In the genomic region with DNA sequence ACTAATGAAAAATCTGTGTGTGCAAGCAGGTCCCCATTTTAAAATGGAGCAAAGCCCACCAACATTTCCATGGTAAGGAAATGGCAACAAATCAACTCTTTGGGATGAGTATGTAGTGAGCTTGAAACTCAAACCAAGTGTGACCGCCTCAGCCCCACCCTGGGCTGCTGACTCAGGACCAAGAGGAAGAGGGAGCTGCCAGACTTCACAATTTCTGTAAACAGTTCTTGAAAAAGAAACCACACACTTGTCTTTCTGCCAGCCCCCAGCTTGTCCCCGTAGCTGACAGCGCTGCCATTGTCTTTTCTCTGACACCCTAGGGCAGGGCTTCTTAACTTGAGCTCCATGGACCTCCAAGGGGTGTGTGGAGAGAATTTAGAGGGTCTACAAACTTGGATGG, we compare ENCODE assay signal across 9 cellular contexts. TPM values are rescaled to one million over a fixed set of nuclear protein-coding genes. Genes with fewer than 3 reads are reported as not detected.
DNase-seq lines count a peak whose midpoint lies in the region; ATAC-seq and TF ChIP-seq lines count a peak whose summit lies in the region.
"Had no signal": no experiment of that assay in that cellular context is flagged by ENCODE, and none has a peak within 500 bp of the region (broad histone marks: within the 10 kb centered on the region; RNA-seq: fewer than 3 reads in every experiment).

No MANE protein-coding gene starts in this region.

- H3K4me3 ChIP-seq in IMR-90 (ENCODE audit: insufficient read depth, low read depth, low read length) = no peak overlapping the region

- no peak overlapping the region for H2AK9ac ChIP-seq in IMR-90 (replicated peaks; ENCODE audit: low read depth, low read length, poor library complexity)

- no peaks in the 10 kb centered on the region for H3K9me3 ChIP-seq in IMR-90 (ENCODE audit: control insufficient read depth, insufficient read depth, low read length)

- no peak overlapping the region for H2BK5ac ChIP-seq in IMR-90 (ENCODE audit: low read depth, low read length, poor library complexity, severe bottlenecking)

- no peak overlapping the region for H2AFZ ChIP-seq in IMR-90 (replicated peaks; ENCODE audit: low read length, poor library complexity)

- in situ Hi-C loops in IMR-90 (cut with MboI; ENCODE audit: low sequenced_read_pairs) = no loop called here

- H3K14ac ChIP-seq in IMR-90 (replicated peaks; ENCODE audit: low read depth, low read length) = no peak overlapping the region

- DNase-seq in SIG-M5 treated with dmso at 0.1 percent for 504 hours (lab: John Stamatoyannopoulos, UW; ENCODE audit: unreplicated experiment) = peak; percentile 36
- no peak for DNase-seq in SIG-M5 (lab: John Stamatoyannopoulos, UW)
- peak; percentile 75 for DNase-seq in IMR-90
- DNase-seq in activated effector memory CD4-positive, alpha-beta T cell treated with Interleukin-2 at 50 U/mL for 16 hours = peak; percentile 47
- peak; percentile 72 for DNase-seq in left cardiac atrium
- DNase-seq in stimulated activated CD8-positive, alpha-beta memory T cell treated with anti-CD3 and anti-CD28 coated beads, Interleukin-4, amount 100 ng/mL, for 48 hours = peak; percentile 47
- no peak for DNase-seq in GM10266 (ENCODE audit: extremely low spot score)
- no peak for DNase-seq in retina
- DNase-seq: DND-41 had no signal

- WGBS in IMR-90 (ENCODE audit: extremely low coverage in 2 of 2, insufficient read length in 1 of 2), 2 experiments = no CpG with 5 or more reads among the region's 3 CpGs

- H4K5ac ChIP-seq in IMR-90 (ENCODE audit: low read depth, low read length) = no peak overlapping the region

- H3K36me3 ChIP-seq in IMR-90 (ENCODE audit: control insufficient read depth, insufficient read depth, low read length) = no peaks in the 10 kb centered on the region

- no peaks in the 10 kb centered on the region for H3K79me1 ChIP-seq in IMR-90 (ENCODE audit: low read depth in 1 of 2, low read length in 2 of 2)

- peaks cover 7% of the 10 kb centered on the region; the same call in 1 of the 2 replicates for H3K4me1 ChIP-seq in IMR-90 (ENCODE audit: control insufficient read depth, insufficient read depth, low read length)

- no peak overlapping the region for H2BK120ac ChIP-seq in IMR-90 (ENCODE audit: low read depth, low read length)

- H2BK20ac ChIP-seq in IMR-90 (ENCODE audit: low read depth, low read length) = no peak overlapping the region

- H2AK5ac ChIP-seq in IMR-90 (ENCODE audit: low read depth, low read length) = no peak overlapping the region

- H3K56ac ChIP-seq in IMR-90 (ENCODE audit: extremely low read depth, insufficient read depth, low read length) = no peak overlapping the region

- no TSS peak for BruUV-seq in IMR-90 (replicated peaks; lab: Mats Ljungman, UMichigan)

- ATAC-seq in IMR-90 (ENCODE audit: low read depth) = peak; percentile 80
- ATAC-seq in left cardiac atrium = peak; percentile 79 to 80

- dilution Hi-C loops in IMR-90 (cut with HindIII; ENCODE audit: low sequenced_read_pairs, unreplicated experiment) = no loop called here

- H4K20me1 ChIP-seq in IMR-90 (ENCODE audit: insufficient read depth, low read length) = no peaks in the 10 kb centered on the region

- CTCF ChIA-PET in IMR-90 (lab: Yijun Ruan, JAX) = interaction anchor here (1.0 kb wide), 1 partner anchor 60 kb away, joined by 3 read pairs; a partner anchor contains a TSS

- H3K27me3 ChIP-seq in IMR-90 (ENCODE audit: control insufficient read depth, insufficient read depth, low read length) = peaks cover 48% of the 10 kb centered on the region

- H3K4ac ChIP-seq in IMR-90 (ENCODE audit: low read depth, low read length) = no peak overlapping the region

- H3K9ac ChIP-seq in IMR-90 (ENCODE audit: low read depth, low read length) = no peak overlapping the region

- H3K23ac ChIP-seq in IMR-90 (ENCODE audit: low read depth, low read length) = no peak overlapping the region

- H2BK15ac ChIP-seq in IMR-90 (ENCODE audit: low read depth, low read length) = no peak overlapping the region

- H3K9me1 ChIP-seq in IMR-90 (ENCODE audit: insufficient read depth, low read length) = no peaks in the 10 kb centered on the region

- H3K18ac ChIP-seq in IMR-90 (ENCODE audit: low read depth, low read length) = no peak overlapping the region

- no peak for TF ChIP-seq RAD21 in IMR-90 (IDR thresholded peaks at IDR 0.05; ENCODE audit: low read length)

- TF ChIP-seq POLR2A in IMR-90 (IDR thresholded peaks at IDR 0.05; ENCODE audit: low read depth, low read length) = no peak

- no peak overlapping the region for H4K91ac ChIP-seq in IMR-90 (ENCODE audit: insufficient read depth, low read depth, low read length)

- no peak for TF ChIP-seq CTCF in IMR-90 (conservative IDR thresholded peaks at IDR 0.05; ENCODE audit: low read depth, low read length)
- TF ChIP-seq CTCF in GM10266 (IDR thresholded peaks at IDR 0.05; ENCODE audit: control insufficient read depth, insufficient read depth, low read depth, missing control alignments) = no peak

- POLR2A ChIA-PET in IMR-90 (lab: Charles Lee; ENCODE audit: unreplicated experiment) = no interaction called here

- H3K4me2 ChIP-seq in IMR-90 (ENCODE audit: low read depth, low read length) = peak overlapping the region; percentile 41; the same call in 1 of the 2 replicates

- H4K8ac ChIP-seq in IMR-90 (ENCODE audit: low read depth in 2 of 2, low read length in 2 of 2) = no peak overlapping the region

- H3K27ac ChIP-seq in IMR-90 (ENCODE audit: insufficient read depth, low read length) = no peak overlapping the region

- intact Hi-C loops in IMR-90 (cut with micrococcal nuclease) = no loop called here
- intact Hi-C loops in left cardiac atrium (cut with DNase I) = loop anchor here in 1 of 2 donors (5.0 kb wide), 1 partner anchor 99 kb away; no protein-coding TSS in a partner anchor

TF ChIP-seq in IMR-90, 13 proteins besides CTCF, POLR2A, EP300 and RAD21:
- TF ChIP-seq BHLHE40 (IDR thresholded peaks at IDR 0.05; ENCODE audit: low read depth, low read length) = no peak
- TF ChIP-seq FOS (IDR thresholded peaks at IDR 0.05; ENCODE audit: low read depth, low read length) = no peak
- TF ChIP-seq RCOR1 (IDR thresholded peaks at IDR 0.05; ENCODE audit: insufficient replicate concordance, low read length) = no peak
- TF ChIP-seq NFE2L2 (IDR thresholded peaks at IDR 0.05; ENCODE audit: low read depth, low read length) = no peak
- TF ChIP-seq MAFK (IDR thresholded peaks at IDR 0.05; ENCODE audit: low read depth, low read length) = peak; percentile 48
- TF ChIP-seq RFX5 (IDR thresholded peaks at IDR 0.05; ENCODE audit: low read depth, low read length) = no peak
TF ChIP-seq in IMR-90: peak in this region for 1.

RNA-seq across cellular contexts. Expression of a gene that starts 10.3 kb away (rescaled TPM):
- total RNA-seq in IMR-90 (2012; rRNA removed) (0.56 and 0.90 TPM in 2 replicates), left cardiac atrium (1 to 10 TPM; 2.7 to 3.9 TPM)
- 1.9 and 2.5 TPM in 2 replicates for polyA plus RNA-seq in IMR-90 (2012; rRNA removed)
- polyA plus RNA-seq in IMR-90 (2012; cell fraction: cytosol; rRNA removed) = 1.2 and 1.6 TPM in 2 replicates
- 4.5 and 6.5 TPM in 2 replicates for polyA plus RNA-seq in IMR-90 (2012; cell fraction: nucleus; rRNA removed; ENCODE audit: low replicate concordance)

Comparison
In these comparisons a context has a peak if more than half of its experiments do, and no peak if none do; other contexts are left out.
1. DNase-seq: peak in SIG-M5 treated with dmso at 0.1 percent for 504 hours (single experiment), IMR-90 (single experiment), activated effector memory CD4-positive, alpha-beta T cell treated with Interleukin-2 at 50 U/mL for 16 hours (single experiment), left cardiac atrium (single experiment) and stimulated activated CD8-positive, alpha-beta memory T cell treated with anti-CD3 and anti-CD28 coated beads, Interleukin-4, amount 100 ng/mL, for 48 hours (single experiment); none in SIG-M5 (single experiment), GM10266 (single experiment) and retina (single experiment).